8 cellular contexts compared by ENCODE assay signal in the genomic region with DNA sequence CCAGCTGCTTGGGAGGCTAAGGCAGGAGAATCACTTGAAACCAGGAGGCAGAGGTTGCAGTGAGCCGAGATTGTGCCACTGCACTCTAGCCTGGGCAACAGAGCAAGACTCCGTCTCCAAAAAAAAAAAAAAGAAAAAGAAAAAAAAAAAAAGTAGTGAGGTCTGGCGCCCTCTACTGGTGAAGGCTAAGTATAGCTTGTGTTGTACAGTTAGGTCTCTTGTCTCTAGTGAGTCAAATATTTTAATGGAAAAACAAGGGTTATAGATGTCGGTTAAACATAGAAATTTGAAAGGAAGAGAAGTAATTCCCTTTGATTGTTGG. TPM values are rescaled to one million over a fixed set of nuclear protein-coding genes. Genes with fewer than 3 reads are reported as not detected.
DNase-seq lines count a peak whose midpoint lies in the region; ATAC-seq and TF ChIP-seq lines count a peak whose summit lies in the region.
"Not testable (repeated sequence)": the region's sequence is repeated elsewhere in the genome, so short reads cannot be mapped to it uniquely, and the experiment has no call there.

No MANE protein-coding gene starts in this region.

- CTCF ChIA-PET in activated B cell treated with CpG ODN at 0.5 μM for 24 hours (lab: Charles Lee) (interaction anchor here (0.7 to 6.2 kb wide), 12 partner anchors 10 to 468 kb away, joined by 3 to 64 read pairs (median 4); partner anchors contain the start of gene USP9X), MCF 10A (lab: Yijun Ruan, JAX) (interaction anchor here (0.5 to 3.5 kb wide), 49 partner anchors 9 to 1846 kb away, joined by 3 to 34 read pairs (median 3); no protein-coding TSS in a partner anchor)

- DNase-seq in DMS114 treated with DMSO at 0.1 percent for 48 hours (lab: John Stamatoyannopoulos, UW; ENCODE audit: unreplicated experiment) (peak; percentile 16), NCI-H748 (lab: John Stamatoyannopoulos, UW; ENCODE audit: unreplicated experiment) (peak; percentile 17), MCF 10A (ENCODE audit: unreplicated experiment) (peak; percentile 70)
- not testable (repeated sequence) for DNase-seq in activated B cell treated with CpG ODN at 0.5 μM for 24 hours; glutamatergic neuron; natural killer cell treated with Interleukin-12 subunit alpha and Interleukin-12 subunit beta and Interleukin-15 and Interleukin-18, amount 100 ng/mL, for 72 hours (ENCODE audit: low spot score); thyroid gland

- not testable (repeated sequence) for H3K9me3 Mint-ChIP-seq in IgD-negative memory B cell; activated B cell treated with CpG ODN at 0.5 μM for 24 hours; MCF 10A (ENCODE audit: unreplicated experiment); glutamatergic neuron (ENCODE audit: unreplicated experiment); natural killer cell treated with Interleukin-12 subunit alpha and Interleukin-12 subunit beta and Interleukin-15 and Interleukin-18, amount 100 ng/mL, for 72 hours

- not testable (repeated sequence) for H3K4me3 ChIP-seq in thyroid gland (replicated peaks in 1 of 3)

- H3K9me3 ChIP-seq in thyroid gland, result not testable (repeated sequence)

- 2 to 4% methylated on average over 4 of the region's 4 CpGs for WGBS in thyroid gland, 2 donors

- H3K4me3 Mint-ChIP-seq in IgD-negative memory B cell, result peak overlapping the region in 1 of 4 donors; percentile 7
- H3K4me3 Mint-ChIP-seq in activated B cell treated with CpG ODN at 0.5 μM for 24 hours; MCF 10A (ENCODE audit: unreplicated experiment); glutamatergic neuron (ENCODE audit: unreplicated experiment); natural killer cell treated with Interleukin-12 subunit alpha and Interleukin-12 subunit beta and Interleukin-15 and Interleukin-18, amount 100 ng/mL, for 72 hours: not testable (repeated sequence)

- POLR2A ChIA-PET in activated B cell treated with CpG ODN at 0.5 μM for 24 hours (lab: Charles Lee) (interaction anchor here (0.6 to 4.9 kb wide), 7 partner anchors 26 to 245 kb away, joined by 3 to 47 read pairs (median 6); partner anchors contain the start of gene USP9X), MCF 10A (lab: Yijun Ruan, JAX) (interaction anchor here (1.0 to 2.8 kb wide), 3 partner anchors 29 to 381 kb away, joined by 3 to 14 read pairs (median 5); partner anchors contain the start of gene USP9X)

- not testable (repeated sequence) for H3K27me3 Mint-ChIP-seq in IgD-negative memory B cell; activated B cell treated with CpG ODN at 0.5 μM for 24 hours; glutamatergic neuron (ENCODE audit: unreplicated experiment); natural killer cell treated with Interleukin-12 subunit alpha and Interleukin-12 subunit beta and Interleukin-15 and Interleukin-18, amount 100 ng/mL, for 72 hours
- peaks cover 22% of the 10 kb centered on the region for H3K27me3 Mint-ChIP-seq in MCF 10A (ENCODE audit: insufficient read depth, unreplicated experiment)

- H3K27ac Mint-ChIP-seq in IgD-negative memory B cell (peak overlapping the region; percentile 5 to 84 (median 43)), activated B cell treated with CpG ODN at 0.5 μM for 24 hours (peak overlapping the region; percentile 35)
- not testable (repeated sequence) for H3K27ac Mint-ChIP-seq in MCF 10A (ENCODE audit: low read depth, unreplicated experiment); glutamatergic neuron (ENCODE audit: unreplicated experiment)
- peak overlapping the region; percentile 30 to 43 for H3K27ac Mint-ChIP-seq in natural killer cell treated with Interleukin-12 subunit alpha and Interleukin-12 subunit beta and Interleukin-15 and Interleukin-18, amount 100 ng/mL, for 72 hours

- H3K27me3 ChIP-seq in thyroid gland, result not testable (repeated sequence)

- BruUV-seq in MCF 10A (replicated peaks; lab: Mats Ljungman, UMichigan), result not testable (repeated sequence)

- ATAC-seq in activated B cell treated with CpG ODN at 0.5 μM for 24 hours (ENCODE audit: low read depth), result peak; percentile 71
- peak in 1 of 2 donors; percentile 67 for ATAC-seq in natural killer cell treated with Interleukin-12 subunit alpha and Interleukin-12 subunit beta and Interleukin-15 and Interleukin-18, amount 100 ng/mL, for 72 hours

- TF ChIP-seq POLR2A in thyroid gland (IDR thresholded peaks at IDR 0.05), result not testable (repeated sequence)

- not testable (repeated sequence) for TF ChIP-seq CTCF in activated B cell treated with CpG ODN at 0.5 μM for 24 hours (IDR thresholded peaks at IDR 0.05)
- peak; percentile 76 for TF ChIP-seq CTCF in MCF 10A (IDR thresholded peaks at IDR 0.05; ENCODE audit: unreplicated experiment)
- TF ChIP-seq CTCF in glutamatergic neuron (IDR thresholded peaks at IDR 0.05; ENCODE audit: partially characterized antibody, unreplicated experiment), result peak; percentile 79
- TF ChIP-seq CTCF in thyroid gland (IDR thresholded peaks at IDR 0.05), result peak; percentile 25 to 92 (median 66)

- H3K36me3 Mint-ChIP-seq in IgD-negative memory B cell; activated B cell treated with CpG ODN at 0.5 μM for 24 hours (ENCODE audit: low read depth); MCF 10A (ENCODE audit: insufficient read depth, unreplicated experiment); glutamatergic neuron (ENCODE audit: unreplicated experiment); natural killer cell treated with Interleukin-12 subunit alpha and Interleukin-12 subunit beta and Interleukin-15 and Interleukin-18, amount 100 ng/mL, for 72 hours: not testable (repeated sequence)

- H3K4me1 ChIP-seq in thyroid gland, result peaks cover 14 to 20% of the 10 kb centered on the region in 2 donors

- intact Hi-C loops in activated B cell treated with CpG ODN at 0.5 μM for 24 hours (cut with micrococcal nuclease) (loop anchor here (1.0 to 10.0 kb wide), 7 partner anchors 29 to 570 kb away; partner anchors contain the start of gene MED14), MCF 10A (cut with micrococcal nuclease) (loop anchor here (1.0 to 10.0 kb wide), 6 partner anchors 190 to 570 kb away; no protein-coding TSS in a partner anchor), thyroid gland (cut with DNase I) (loop anchor here (10.0 kb wide), 1 partner anchor 460 kb away; no protein-coding TSS in a partner anchor)

- not testable (repeated sequence) for H3K36me3 ChIP-seq in thyroid gland

- H3K27ac ChIP-seq in thyroid gland, result not testable (repeated sequence)

- H3K4me1 Mint-ChIP-seq in IgD-negative memory B cell (peaks cover 54 to 65% (median 56%) of the 10 kb centered on the region in 3 donors), activated B cell treated with CpG ODN at 0.5 μM for 24 hours (peaks cover 70% of the 10 kb centered on the region), MCF 10A (ENCODE audit: insufficient read depth, unreplicated experiment) (peaks cover 17% of the 10 kb centered on the region), glutamatergic neuron (ENCODE audit: low read depth, unreplicated experiment) (peaks cover 14% of the 10 kb centered on the region)
- H3K4me1 Mint-ChIP-seq in natural killer cell treated with Interleukin-12 subunit alpha and Interleukin-12 subunit beta and Interleukin-15 and Interleukin-18, amount 100 ng/mL, for 72 hours (ENCODE audit: low read depth in 2 of 2), result peaks cover 45 to 57% of the 10 kb centered on the region in 2 donors

RNA-seq across cellular contexts. Expression of gene USP9X, which starts 29.8 kb away (rescaled TPM):
- polyA plus RNA-seq in IgD-negative memory B cell, result 20.6 TPM
- total RNA-seq in activated B cell treated with CpG ODN at 0.5 μM for 24 hours, result 58.9 and 68.3 TPM in 2 replicates
- 68.6 and 77.9 TPM in 2 replicates for total RNA-seq in MCF 10A (2022)
- total RNA-seq in glutamatergic neuron (ENCODE audit: unreplicated experiment), result 120 TPM
- total RNA-seq in natural killer cell treated with Interleukin-12 subunit alpha and Interleukin-12 subunit beta and Interleukin-15 and Interleukin-18, amount 100 ng/mL, for 72 hours, result 10 to 100 TPM; 48.3 to 66.5 TPM
- total RNA-seq in thyroid gland, result 100 to 1,000 TPM; 101 to 138 (median 106) TPM
